ENCODE assay signal across 26 cellular contexts in genomic region chr20:29086938-29087337, GRCh38.
DNase-seq lines count a peak whose midpoint lies in the region; ATAC-seq, FAIRE-seq and TF ChIP-seq lines count a peak whose summit lies in the region.
"Had no signal": no experiment of that assay in that cellular context is flagged by ENCODE, and none has a peak within 500 bp of the region (broad histone marks: within the 10 kb centered on the region; RNA-seq: fewer than 3 reads in every experiment).

No MANE protein-coding gene starts in this region.

- H2AFZ ChIP-seq in K562 (ENCODE audit: low read depth, low read length): no peak overlapping the region

- no peak for ATAC-seq in K562
- ATAC-seq: GM12878 had no signal

- TF ChIP-seq POLR2A in K562 (conservative IDR thresholded peaks at IDR 0.05): no peak
- no peak for TF ChIP-seq POLR2A in spleen (IDR thresholded peaks at IDR 0.05)

- no peaks in the 10 kb centered on the region for H3K9me1 ChIP-seq in K562 (ENCODE audit: control insufficient read depth, insufficient read depth, low read length)

- no TSS peak for BruUV-seq in K562 (replicated peaks; lab: Mats Ljungman, UMichigan)

- no peak for TF ChIP-seq RAD21 in K562 (CRISPR knock-in tag; conservative IDR thresholded peaks at IDR 0.05 in 1 of 2, IDR thresholded peaks at IDR 0.05 in 1 of 2)

- TF ChIP-seq CTCF in K562 (IDR thresholded peaks at IDR 0.05 in 2 of 3, conservative IDR thresholded peaks at IDR 0.05 in 1 of 3; ENCODE audit: insufficient read depth in 2 of 3, low read depth in 1 of 3, low read length in 3 of 3): no peak
- no peak for TF ChIP-seq CTCF in spleen (IDR thresholded peaks at IDR 0.05 in 8 of 11, conservative IDR thresholded peaks at IDR 0.05 in 3 of 11)

- CTCF ChIA-PET in K562 (lab: Yijun Ruan, JAX; ENCODE audit: low intra/inter-chr PET ratio): no interaction called here

- H3K27me3 ChIP-seq in K562 (ENCODE audit: control insufficient read depth in 2 of 2, insufficient read depth in 2 of 2, low read length in 2 of 2) (no peaks in the 10 kb centered on the region), spleen (replicated peaks in 1 of 7) (no peaks in the 10 kb centered on the region)
- H3K27me3 ChIP-seq: BE2C, BLaER1 had no signal

- H3K79me2 ChIP-seq in K562 (ENCODE audit: control insufficient read depth, insufficient read depth, low read length): peaks cover 47% of the 10 kb centered on the region

- H3K27ac ChIP-seq in K562 (ENCODE audit: extremely low read depth, low read depth, low read length) (peak overlapping the region; percentile 33; the same call in 1 of the 3 replicates), spleen (no peak overlapping the region)
- H3K27ac ChIP-seq: 22Rv1, BLaER1 had no signal

- POLR2A ChIA-PET in K562 (lab: Yijun Ruan, JAX): no interaction called here

- H4K20me1 ChIP-seq in K562 (replicated peaks; ENCODE audit: control insufficient read depth, insufficient read depth, low read length): no peaks in the 10 kb centered on the region
- H4K20me1 ChIP-seq: BLaER1 had no signal

- H3K9me3 ChIP-seq in K562 (replicated peaks; ENCODE audit: control insufficient read depth, insufficient read depth, low read depth, low read length) (no peaks in the 10 kb centered on the region; the same call in 1 of the 2 replicates), spleen (peaks cover 0 to 21% (median 6%) of the 10 kb centered on the region in 8 donors)
- H3K9me3 ChIP-seq: BE2C, BLaER1 had no signal

- no peak for TF ChIP-seq EP300 in K562 (IDR thresholded peaks at IDR 0.05; ENCODE audit: low read length)

- in situ Hi-C loops in K562 (cut with MboI): loop anchor here (5.0 to 25.0 kb wide), 2 partner anchors 525 to 1295 kb away; no protein-coding TSS in a partner anchor

- H3K4me2 ChIP-seq in K562 (ENCODE audit: insufficient read depth, low read length): no peak overlapping the region
- H3K4me2 ChIP-seq: BLaER1 had no signal

- DNase-seq in 8988T (peak; percentile 2), K562 (ENCODE audit: extremely low read depth in 1 of 4, low spot score in 3 of 4) (peak in 1 of 4 experiments; percentile 7), medulla oblongata (ENCODE audit: extremely low spot score) (peak; percentile 2), spleen (peak; percentile 33), NCI-H345 (lab: John Stamatoyannopoulos, UW) (no peak), cortex of kidney (lab: John Stamatoyannopoulos, UW) (no peak), NK-92 (lab: John Stamatoyannopoulos, UW; ENCODE audit: unreplicated experiment) (no peak)
- DNase-seq: ACHN; BE2C; C1 segment of cervical spinal cord; CD4-positive, alpha-beta memory T cell; CD4-positive, CD25-positive, alpha-beta regulatory T cell; CD8-positive, alpha-beta memory T cell; COR-L47; DMS 273 treated with DMSO at 0.1 percent for 48 hours; DMS153; DMS53; DMS79; EL; GDM1 had no signal

- intact Hi-C loops in K562 (cut with micrococcal nuclease) (loop anchor here (1.0 to 10.0 kb wide), 2 partner anchors 688 to 797 kb away; no protein-coding TSS in a partner anchor), spleen (cut with DNase I; ENCODE audit: low total_unique reads) (no loop called here)

- WGBS in K562 (ENCODE audit: insufficient coverage, low coverage, missing lambda C conversion rate): 47% methylated on average over 2 of the region's 2 CpGs
- 74 to 92% (median 83%) methylated on average over 2 of the region's 2 CpGs for WGBS in spleen, 5 donors

- H3K4me3 ChIP-seq in K562 (no peak overlapping the region), spleen (no peak overlapping the region)
- H3K4me3 ChIP-seq: BLaER1, GM12878 had no signal

- H3K9ac ChIP-seq in K562 (ENCODE audit: insufficient read depth in 1 of 2, low read depth in 2 of 2, low read length in 2 of 2): no peak overlapping the region
- H3K9ac ChIP-seq: BLaER1 had no signal

- H3K4me1 ChIP-seq in K562 (replicated peaks in 1 of 2; ENCODE audit: control insufficient read depth in 2 of 2, insufficient read depth in 2 of 2, low read length in 2 of 2) (peaks cover 3 to 5% of the 10 kb centered on the region in 2 experiments; a peak in 3 of 5 replicates), spleen (no peaks in the 10 kb centered on the region)
- H3K4me1 ChIP-seq: BE2C, BLaER1 had no signal

- FAIRE-seq in K562 (lab: Jason Lieb, UNC): no peak
- FAIRE-seq: A204.1, GM12878, GM12892, GM18507 had no signal

- H3K36me3 ChIP-seq in K562 (ENCODE audit: control insufficient read depth, insufficient read depth, low read length) (peaks cover 3% of the 10 kb centered on the region; the same call in 1 of the 3 replicates), spleen (no peaks in the 10 kb centered on the region)
- H3K36me3 ChIP-seq: BE2C, BLaER1 had no signal

TF ChIP-seq in K562, 482 proteins besides CTCF, POLR2A, EP300 and RAD21:
- no peak for TF ChIP-seq HMG20A (CRISPR knock-in tag; conservative IDR thresholded peaks at IDR 0.05)
- TF ChIP-seq ZNF507 (tag; conservative IDR thresholded peaks at IDR 0.05): no peak
- no peak for TF ChIP-seq RBM22 (IDR thresholded peaks at IDR 0.05; ENCODE audit: low read depth, low read length, poor library complexity, severe bottlenecking)
- no peak for TF ChIP-seq SMARCA4 (IDR thresholded peaks at IDR 0.05)
- TF ChIP-seq, protein P1, sequence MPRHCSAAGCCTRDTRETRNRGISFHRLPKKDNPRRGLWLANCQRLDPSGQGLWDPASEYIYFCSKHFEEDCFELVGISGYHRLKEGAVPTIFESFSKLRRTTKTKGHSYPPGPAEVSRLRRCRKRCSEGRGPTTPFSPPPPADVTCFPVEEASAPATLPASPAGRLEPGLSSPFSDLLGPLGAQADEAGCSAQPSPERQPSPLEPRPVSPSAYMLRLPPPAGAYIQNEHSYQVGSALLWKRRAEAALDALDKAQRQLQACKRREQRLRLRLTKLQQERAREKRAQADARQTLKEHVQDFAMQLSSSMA (CRISPR knock-in tag; IDR thresholded peaks at IDR 0.05): no peak
- TF ChIP-seq ZBTB8A (IDR thresholded peaks at IDR 0.05; ENCODE audit: partially characterized antibody): no peak
- TF ChIP-seq FOSL1 (tag; conservative IDR thresholded peaks at IDR 0.05): no peak
- no peak for TF ChIP-seq CBX5 (IDR thresholded peaks at IDR 0.05; ENCODE audit: borderline replicate concordance, low read depth)
- TF ChIP-seq, protein P2, sequence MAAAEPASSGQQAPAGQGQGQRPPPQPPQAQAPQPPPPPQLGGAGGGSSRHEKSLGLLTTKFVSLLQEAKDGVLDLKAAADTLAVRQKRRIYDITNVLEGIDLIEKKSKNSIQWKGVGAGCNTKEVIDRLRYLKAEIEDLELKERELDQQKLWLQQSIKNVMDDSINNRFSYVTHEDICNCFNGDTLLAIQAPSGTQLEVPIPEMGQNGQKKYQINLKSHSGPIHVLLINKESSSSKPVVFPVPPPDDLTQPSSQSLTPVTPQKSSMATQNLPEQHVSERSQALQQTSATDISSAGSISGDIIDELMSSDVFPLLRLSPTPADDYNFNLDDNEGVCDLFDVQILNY (CRISPR knock-in tag; IDR thresholded peaks at IDR 0.05): no peak
- TF ChIP-seq ELK1 (CRISPR knock-in tag; IDR thresholded peaks at IDR 0.05): no peak
- no peak for TF ChIP-seq ZNF263 (CRISPR knock-in tag; IDR thresholded peaks at IDR 0.05; ENCODE audit: borderline replicate concordance)
- no peak for TF ChIP-seq TEAD1 (CRISPR knock-in tag; IDR thresholded peaks at IDR 0.05)
- TF ChIP-seq ZBTB49 (CRISPR knock-in tag; IDR thresholded peaks at IDR 0.05; ENCODE audit: borderline replicate concordance): no peak
- no peak for TF ChIP-seq POLR2H (tag; IDR thresholded peaks at IDR 0.05; ENCODE audit: low read depth)
- TF ChIP-seq, protein P3, sequence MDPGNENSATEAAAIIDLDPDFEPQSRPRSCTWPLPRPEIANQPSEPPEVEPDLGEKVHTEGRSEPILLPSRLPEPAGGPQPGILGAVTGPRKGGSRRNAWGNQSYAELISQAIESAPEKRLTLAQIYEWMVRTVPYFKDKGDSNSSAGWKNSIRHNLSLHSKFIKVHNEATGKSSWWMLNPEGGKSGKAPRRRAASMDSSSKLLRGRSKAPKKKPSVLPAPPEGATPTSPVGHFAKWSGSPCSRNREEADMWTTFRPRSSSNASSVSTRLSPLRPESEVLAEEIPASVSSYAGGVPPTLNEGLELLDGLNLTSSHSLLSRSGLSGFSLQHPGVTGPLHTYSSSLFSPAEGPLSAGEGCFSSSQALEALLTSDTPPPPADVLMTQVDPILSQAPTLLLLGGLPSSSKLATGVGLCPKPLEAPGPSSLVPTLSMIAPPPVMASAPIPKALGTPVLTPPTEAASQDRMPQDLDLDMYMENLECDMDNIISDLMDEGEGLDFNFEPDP (CRISPR knock-in tag; IDR thresholded peaks at IDR 0.05): no peak

Comparison
In these comparisons a context has a peak if more than half of its experiments do, and no peak if none do; other contexts are left out.
1. DNase-seq: peak in 8988T (single experiment), medulla oblongata (single experiment) and spleen (single experiment); none in NCI-H345 (single experiment), cortex of kidney (single experiment) and NK-92 (single experiment).